Comparison of ENCODE assay signal across 17 cellular contexts in the genomic region with DNA sequence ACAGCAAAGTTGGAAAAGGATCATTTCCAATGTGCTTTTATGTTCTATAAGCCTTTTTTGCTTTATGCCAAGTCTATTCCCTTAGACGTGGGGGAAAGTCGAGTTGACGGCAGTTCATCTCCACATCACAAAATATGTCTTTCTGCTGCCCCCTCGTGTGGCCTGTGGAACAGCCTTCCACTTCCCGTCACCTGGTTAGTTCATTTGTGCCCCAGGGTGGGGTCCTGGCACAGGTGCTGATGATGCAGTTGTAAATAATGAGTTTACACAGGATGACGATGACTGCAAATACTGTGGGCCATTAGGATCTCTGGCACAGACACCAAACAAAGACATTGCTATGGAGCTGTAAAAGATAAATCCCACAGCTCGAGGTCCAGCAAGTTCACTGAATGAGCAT. TPM values are rescaled to one million over a fixed set of nuclear protein-coding genes. Genes with fewer than 3 reads are reported as not detected.
DNase-seq lines count a peak whose midpoint lies in the region; ATAC-seq and TF ChIP-seq lines count a peak whose summit lies in the region.
"Had no signal": no experiment of that assay in that cellular context is flagged by ENCODE, and none has a peak within 500 bp of the region (broad histone marks: within the 10 kb centered on the region; RNA-seq: fewer than 3 reads in every experiment).

No MANE protein-coding gene starts in this region.

- no TSS peak for BruUV-seq in OCI-LY7 (replicated peaks; lab: Mats Ljungman, UMichigan)

- no peak overlapping the region; the same call in 1 of the 2 replicates for H2AFZ ChIP-seq in OCI-LY7 (ENCODE audit: low read length)

- peak; percentile 80 for ATAC-seq in foreskin keratinocyte
- ATAC-seq in left cardiac atrium = no peak
- no peak for ATAC-seq in HG02571 (IDR thresholded peaks at IDR 0.05; ENCODE audit: unreplicated experiment)
- no peak for ATAC-seq in GM19351 (IDR thresholded peaks at IDR 0.05; ENCODE audit: unreplicated experiment)
- ATAC-seq: GM12878; naive thymus-derived CD8-positive, alpha-beta T cell had no signal

- no peaks in the 10 kb centered on the region for H3K9me2 ChIP-seq in OCI-LY7 (ENCODE audit: insufficient read depth, low read length)

- DNase-seq in BE2C (peak; percentile 7), M059J (ENCODE audit: low read depth) (peak; percentile 56), OCI-LY7 (ENCODE audit: low spot score) (peak; percentile 42), foreskin keratinocyte (peak in 1 of 2 donors; percentile 67), erythroblast (lab: John Stamatoyannopoulos, UW) (no peak), left cardiac atrium (no peak)
- DNase-seq: activated effector memory CD4-positive, alpha-beta T cell treated with anti-CD3 and anti-CD28 coated beads, Interleukin-2, amount 50 U/mL, for 16 hours; C1 segment of cervical spinal cord; hypothalamus; naive thymus-derived CD8-positive, alpha-beta T cell; NCI-H446; stimulated activated CD4-positive, alpha-beta T cell treated with anti-CD3 and anti-CD28 coated beads, Interleukin-4, amount 100 ng/mL, for 1 hour had no signal

- no peak for TF ChIP-seq POLR2A in erythroblast (IDR thresholded peaks at IDR 0.05; ENCODE audit: low read length)

- TF ChIP-seq CTCF in BE2C (IDR thresholded peaks at IDR 0.05; ENCODE audit: low read depth, low read length) (peak; percentile 9; the same call in 1 of the 2 replicates), OCI-LY7 (conservative IDR thresholded peaks at IDR 0.05; ENCODE audit: low read length) (peak; percentile 66), foreskin keratinocyte (conservative IDR thresholded peaks at IDR 0.05) (peak; percentile 70)

- H3K4me2 ChIP-seq in OCI-LY7 (ENCODE audit: low read length) = no peak overlapping the region

- no peaks in the 10 kb centered on the region for H3K4me1 ChIP-seq in BE2C
- H3K4me1 ChIP-seq in OCI-LY7 (ENCODE audit: insufficient read depth, low read length, poor library complexity, severe bottlenecking) = no peaks in the 10 kb centered on the region
- peaks cover 2% of the 10 kb centered on the region for H3K4me1 ChIP-seq in foreskin keratinocyte

- H3K27me3 ChIP-seq in BE2C (no peaks in the 10 kb centered on the region), foreskin keratinocyte (no peaks in the 10 kb centered on the region)

- H3K36me3 ChIP-seq in BE2C (no peaks in the 10 kb centered on the region), OCI-LY7 (ENCODE audit: insufficient read depth, low read length) (no peaks in the 10 kb centered on the region)
- H3K36me3 ChIP-seq: thoracic aorta had no signal

- no peaks in the 10 kb centered on the region for H3K79me2 ChIP-seq in OCI-LY7 (ENCODE audit: insufficient read depth, low read depth, low read length)

- POLR2A ChIA-PET in OCI-LY7 (lab: Charles Lee) = no interaction called here

- H3K4me3 ChIP-seq in BE2C (ENCODE audit: low read depth, low read length) (no peak overlapping the region), OCI-LY7 (ENCODE audit: low read depth, low read length, poor library complexity, severe bottlenecking) (no peak overlapping the region)
- H3K4me3 ChIP-seq: GM12878, thoracic aorta had no signal

- H3K9me3 ChIP-seq in BE2C (no peaks in the 10 kb centered on the region), OCI-LY7 (ENCODE audit: low read length) (no peaks in the 10 kb centered on the region)
- H3K9me3 ChIP-seq: thoracic aorta had no signal

- intact Hi-C loops in OCI-LY7 (cut with micrococcal nuclease; ENCODE audit: unreplicated experiment) = loop anchor here (1.0 kb wide), 2 partner anchors 110 to 157 kb away; no protein-coding TSS in a partner anchor
- intact Hi-C loops in left cardiac atrium (cut with DNase I) = no loop called here

- no peak overlapping the region for H3K27ac ChIP-seq in OCI-LY7 (ENCODE audit: low read depth, low read length, poor library complexity, severe bottlenecking)
- H3K27ac ChIP-seq in foreskin keratinocyte = no peak overlapping the region
- H3K27ac ChIP-seq: thoracic aorta had no signal

- CTCF ChIA-PET in OCI-LY7 (lab: Charles Lee; ENCODE audit: unreplicated experiment) = no interaction called here

- H4K20me1 ChIP-seq in OCI-LY7 (ENCODE audit: insufficient read depth, low read length) = no peaks in the 10 kb centered on the region

RNA-seq across cellular contexts. Expression of a gene that starts 10.0 kb away (rescaled TPM):
- 5.4 TPM for polyA plus RNA-seq in BE2C (2012; ENCODE audit: insufficient read depth, insufficient read length, low read depth)
- 1.6 and 3.5 TPM in 2 replicates for total RNA-seq in M059J (2014; rRNA removed; shearing (Covaris generic))
- total RNA-seq in OCI-LY7 (2014; rRNA removed; shearing (Covaris generic)) = 5.6 and 7.3 TPM in 2 replicates
- total RNA-seq in OCI-LY7 (2022) (12.2 and 14.7 TPM in 2 replicates), foreskin keratinocyte (4.7 and 5.0 TPM in 2 replicates), left cardiac atrium (1 to 10 TPM; 4.6 to 6.9 TPM)
- 1.7 and 1.8 TPM in 2 replicates for polyA plus RNA-seq in foreskin keratinocyte

RNA-seq across cellular contexts. Expression of a gene that starts 51.2 kb away (rescaled TPM):
- polyA plus RNA-seq in BE2C (2012; ENCODE audit: insufficient read depth, insufficient read length, low read depth) = not detected
- total RNA-seq in M059J (2014; rRNA removed; shearing (Covaris generic)) = not detected in 2 replicates
- total RNA-seq in OCI-LY7 (2014; rRNA removed; shearing (Covaris generic)) = not detected in 2 replicates
- not detected in 2 replicates for total RNA-seq in OCI-LY7 (2022)
- not detected in 2 replicates for total RNA-seq in foreskin keratinocyte
- polyA plus RNA-seq in foreskin keratinocyte = not detected in 2 replicates
- total RNA-seq in left cardiac atrium = not detected
- total RNA-seq: dermis microvascular lymphatic vessel endothelial cell; GM12878; naive thymus-derived CD8-positive, alpha-beta T cell; thoracic aorta had no signal
- polyA plus RNA-seq: GM12878; naive thymus-derived CD8-positive, alpha-beta T cell had no signal

RNA-seq across cellular contexts. Expression of a gene that starts 57.1 kb away (rescaled TPM):
- not detected for polyA plus RNA-seq in BE2C (2012; ENCODE audit: insufficient read depth, insufficient read length, low read depth)
- not detected in 2 replicates for total RNA-seq in M059J (2014; rRNA removed; shearing (Covaris generic))
- total RNA-seq in OCI-LY7 (2014; rRNA removed; shearing (Covaris generic)) = not detected in 2 replicates
- total RNA-seq in OCI-LY7 (2022) (not detected in 2 replicates), foreskin keratinocyte (not detected in 2 replicates), left cardiac atrium (not detected)
- polyA plus RNA-seq in foreskin keratinocyte = not detected in 2 replicates
- total RNA-seq: dermis microvascular lymphatic vessel endothelial cell; GM12878; naive thymus-derived CD8-positive, alpha-beta T cell; thoracic aorta had no signal
- polyA plus RNA-seq: GM12878; naive thymus-derived CD8-positive, alpha-beta T cell had no signal

Comparison
In these comparisons a context has a peak if more than half of its experiments do, and no peak if none do; other contexts are left out.
1. DNase-seq: peak in BE2C (single experiment), M059J (single experiment) and OCI-LY7 (single experiment); none in erythroblast (0 of 2) and left cardiac atrium (single experiment).
2. CTCF ChIP-seq: peak in every context shown above with its lines; median percentile 70 in foreskin keratinocyte; 66 in OCI-LY7; 9 in BE2C.